Comparison of ENCODE assay signal across 17 cellular contexts in the genomic region with DNA sequence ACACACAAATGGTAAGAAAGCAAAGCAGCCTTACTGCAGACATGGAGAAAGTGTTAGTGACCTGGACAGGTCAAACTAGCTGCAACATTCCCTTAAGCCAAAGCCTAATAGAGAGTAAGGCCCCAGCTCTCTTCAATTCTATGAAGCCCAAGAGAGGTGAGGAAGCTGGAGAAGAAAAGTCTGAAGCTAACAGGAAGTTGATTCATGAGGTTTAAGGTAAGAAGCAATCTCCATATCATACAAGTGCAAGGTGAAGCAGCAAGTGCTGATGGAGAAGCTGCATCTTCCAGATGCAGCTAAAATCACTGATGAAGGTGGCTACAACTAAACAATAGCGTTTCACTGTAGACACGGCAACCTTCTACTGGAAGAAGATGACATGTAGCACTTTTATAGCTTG. TPM values are rescaled to one million over a fixed set of nuclear protein-coding genes. Genes with fewer than 3 reads are reported as not detected.
DNase-seq lines count a peak whose midpoint lies in the region; ATAC-seq, FAIRE-seq and TF ChIP-seq lines count a peak whose summit lies in the region.
"Had no signal": no experiment of that assay in that cellular context is flagged by ENCODE, and none has a peak within 500 bp of the region (broad histone marks: within the 10 kb centered on the region; RNA-seq: fewer than 3 reads in every experiment).

No MANE protein-coding gene starts in this region.

- peaks cover 30% of the 10 kb centered on the region for H3K4me1 ChIP-seq in CD4-positive, CD25-positive, alpha-beta regulatory T cell (ENCODE audit: control insufficient read depth, insufficient read depth, low read length, poor library complexity, severe bottlenecking)
- no peaks in the 10 kb centered on the region; a peak in 3 of 5 replicates for H3K4me1 ChIP-seq in K562 (replicated peaks in 1 of 2; ENCODE audit: control insufficient read depth in 2 of 2, insufficient read depth in 2 of 2, low read length in 2 of 2)
- H3K4me1 ChIP-seq: Caco-2 had no signal

- peaks cover 2% of the 10 kb centered on the region for H3K9me3 Mint-ChIP-seq in activated CD4-positive, alpha-beta memory T cell treated with anti-CD3 and anti-CD28 coated beads for 36 hours
- H3K9me3 Mint-ChIP-seq in activated CD4-positive, alpha-beta memory T cell treated with anti-CD3 and anti-CD28 coated beads, Interleukin-2, amount 10 ng/mL, durations not matched to agents 7 days and 5 days: no peaks in the 10 kb centered on the region
- H3K9me3 Mint-ChIP-seq in CD4-positive, CD25-positive, alpha-beta regulatory T cell: no peaks in the 10 kb centered on the region
- H3K9me3 Mint-ChIP-seq in naive B cell: no peaks in the 10 kb centered on the region
- H3K9me3 Mint-ChIP-seq: IgD-negative memory B cell had no signal

- in situ Hi-C loops in K562 (cut with MboI): no loop called here

- BruUV-seq in K562 (replicated peaks; lab: Mats Ljungman, UMichigan): no TSS peak

- POLR2A ChIA-PET in activated CD4-positive, alpha-beta memory T cell treated with anti-CD3 and anti-CD28 coated beads for 36 hours (lab: Charles Lee): no interaction called here
- POLR2A ChIA-PET in activated CD4-positive, alpha-beta memory T cell treated with anti-CD3 and anti-CD28 coated beads, Interleukin-2, amount 10 ng/mL, durations not matched to agents 7 days and 5 days (lab: Charles Lee): no interaction called here
- POLR2A ChIA-PET in K562 (lab: Yijun Ruan, JAX): interaction anchor here (0.7 to 1.2 kb wide), 3 partner anchors 12 to 37 kb away, joined by 3 to 4 read pairs (median 4); no protein-coding TSS in a partner anchor

- H3K4me3 ChIP-seq in CD4-positive, CD25-positive, alpha-beta regulatory T cell (ENCODE audit: low read depth, low read length): peak overlapping the region; percentile 2
- no peak overlapping the region for H3K4me3 ChIP-seq in K562

- no peak for TF ChIP-seq RAD21 in K562 (CRISPR knock-in tag; conservative IDR thresholded peaks at IDR 0.05 in 1 of 2, IDR thresholded peaks at IDR 0.05 in 1 of 2)

- no peak overlapping the region for H3K9ac ChIP-seq in K562 (ENCODE audit: insufficient read depth in 1 of 2, low read depth in 2 of 2, low read length in 2 of 2)

- no peak for DNase-seq in activated CD4-positive, alpha-beta memory T cell treated with anti-CD3 and anti-CD28 coated beads for 36 hours
- no peak for DNase-seq in activated CD4-positive, alpha-beta memory T cell treated with anti-CD3 and anti-CD28 coated beads, Interleukin-2, amount 10 ng/mL, durations not matched to agents 7 days and 5 days
- DNase-seq in CD4-positive, CD25-positive, alpha-beta regulatory T cell: no peak
- DNase-seq in K562 (ENCODE audit: extremely low read depth in 1 of 4, low spot score in 3 of 4): no peak
- DNase-seq in naive B cell: no peak
- DNase-seq in HUDEP-2 (lab: John Stamatoyannopoulos, UW; ENCODE audit: unreplicated experiment in 76 of 76): no peak
- DNase-seq: C1 segment of cervical spinal cord, Caco-2, DMS53, H7, NCI-H1436, NCI-H2081, NCI-H524 had no signal

- H3K9me1 ChIP-seq in K562 (ENCODE audit: control insufficient read depth, insufficient read depth, low read length): no peaks in the 10 kb centered on the region

- no peak overlapping the region for H3K4me2 ChIP-seq in K562 (ENCODE audit: insufficient read depth, low read length)

- no peak overlapping the region for H2AFZ ChIP-seq in K562 (ENCODE audit: low read depth, low read length)

- no peak for TF ChIP-seq POLR2A in K562 (conservative IDR thresholded peaks at IDR 0.05)

- FAIRE-seq in K562 (lab: Jason Lieb, UNC): no peak
- FAIRE-seq: RCC 7860 had no signal

- no peaks in the 10 kb centered on the region for H3K27me3 ChIP-seq in CD4-positive, CD25-positive, alpha-beta regulatory T cell (ENCODE audit: control insufficient read depth, insufficient read depth, low read length)
- no peaks in the 10 kb centered on the region for H3K27me3 ChIP-seq in K562 (ENCODE audit: control insufficient read depth in 2 of 2, insufficient read depth in 2 of 2, low read length in 2 of 2)

- peaks cover 7% of the 10 kb centered on the region; the same call in 1 of the 2 replicates for H4K20me1 ChIP-seq in K562 (replicated peaks; ENCODE audit: control insufficient read depth, insufficient read depth, low read length)

- no peak overlapping the region for H3K4me3 Mint-ChIP-seq in activated CD4-positive, alpha-beta memory T cell treated with anti-CD3 and anti-CD28 coated beads for 36 hours
- H3K4me3 Mint-ChIP-seq in activated CD4-positive, alpha-beta memory T cell treated with anti-CD3 and anti-CD28 coated beads, Interleukin-2, amount 10 ng/mL, durations not matched to agents 7 days and 5 days: no peak overlapping the region
- H3K4me3 Mint-ChIP-seq in CD4-positive, CD25-positive, alpha-beta regulatory T cell: peak overlapping the region in 2 of 4 donors; percentile 24 to 26
- no peak overlapping the region for H3K4me3 Mint-ChIP-seq in naive B cell
- H3K4me3 Mint-ChIP-seq: IgD-negative memory B cell had no signal

- no peaks in the 10 kb centered on the region for H3K27me3 Mint-ChIP-seq in activated CD4-positive, alpha-beta memory T cell treated with anti-CD3 and anti-CD28 coated beads for 36 hours
- H3K27me3 Mint-ChIP-seq in activated CD4-positive, alpha-beta memory T cell treated with anti-CD3 and anti-CD28 coated beads, Interleukin-2, amount 10 ng/mL, durations not matched to agents 7 days and 5 days: no peaks in the 10 kb centered on the region
- H3K27me3 Mint-ChIP-seq in CD4-positive, CD25-positive, alpha-beta regulatory T cell: no peaks in the 10 kb centered on the region
- H3K27me3 Mint-ChIP-seq in naive B cell: no peaks in the 10 kb centered on the region
- H3K27me3 Mint-ChIP-seq: IgD-negative memory B cell had no signal

- H3K9me3 ChIP-seq in CD4-positive, CD25-positive, alpha-beta regulatory T cell (ENCODE audit: control insufficient read depth in 2 of 2, low read length in 2 of 2): no peaks in the 10 kb centered on the region
- no peaks in the 10 kb centered on the region for H3K9me3 ChIP-seq in K562 (replicated peaks; ENCODE audit: control insufficient read depth, insufficient read depth, low read depth, low read length)
- H3K9me3 ChIP-seq: Caco-2 had no signal

- CTCF ChIA-PET in activated CD4-positive, alpha-beta memory T cell treated with anti-CD3 and anti-CD28 coated beads for 36 hours (lab: Charles Lee): no interaction called here
- CTCF ChIA-PET in activated CD4-positive, alpha-beta memory T cell treated with anti-CD3 and anti-CD28 coated beads, Interleukin-2, amount 10 ng/mL, durations not matched to agents 7 days and 5 days (lab: Charles Lee): no interaction called here
- CTCF ChIA-PET in K562 (lab: Yijun Ruan, JAX; ENCODE audit: low intra/inter-chr PET ratio): no interaction called here

- H3K36me3 ChIP-seq in CD4-positive, CD25-positive, alpha-beta regulatory T cell (ENCODE audit: control insufficient read depth, insufficient read depth, low read length): peaks cover 4% of the 10 kb centered on the region
- peaks cover 4% of the 10 kb centered on the region; the same call in 2 of the 3 replicates for H3K36me3 ChIP-seq in K562 (ENCODE audit: control insufficient read depth, insufficient read depth, low read length)

- TF ChIP-seq CTCF in K562 (IDR thresholded peaks at IDR 0.05 in 2 of 3, conservative IDR thresholded peaks at IDR 0.05 in 1 of 3; ENCODE audit: insufficient read depth in 2 of 3, low read depth in 1 of 3, low read length in 3 of 3): no peak

- H3K27ac ChIP-seq in CD4-positive, CD25-positive, alpha-beta regulatory T cell (ENCODE audit: insufficient read depth, low read length, poor library complexity, severe bottlenecking): no peak overlapping the region
- H3K27ac ChIP-seq in K562 (ENCODE audit: extremely low read depth, low read depth, low read length): no peak overlapping the region

- peak in 1 of 2 donors; percentile 53 for ATAC-seq in CD4-positive, CD25-positive, alpha-beta regulatory T cell (ENCODE audit: low read depth in 2 of 2)
- ATAC-seq in K562 (peak; percentile 44; the same call in 2 of the 3 replicates), naive B cell (ENCODE audit: low read depth in 2 of 2) (no peak), GM18517 (IDR thresholded peaks at IDR 0.05; ENCODE audit: unreplicated experiment) (no peak), GM18873 (IDR thresholded peaks at IDR 0.05; ENCODE audit: low FRiP score, unreplicated experiment) (no peak)

- no peak for TF ChIP-seq EP300 in K562 (IDR thresholded peaks at IDR 0.05; ENCODE audit: low read length)

- WGBS in K562 (ENCODE audit: insufficient coverage, low coverage, missing lambda C conversion rate): 71% methylated on average over 2 of the region's 2 CpGs

- peaks cover 99% of the 10 kb centered on the region for H3K79me2 ChIP-seq in K562 (ENCODE audit: control insufficient read depth, insufficient read depth, low read length)

- peaks cover 62% of the 10 kb centered on the region for H3K4me1 Mint-ChIP-seq in activated CD4-positive, alpha-beta memory T cell treated with anti-CD3 and anti-CD28 coated beads for 36 hours (ENCODE audit: low read depth)
- H3K4me1 Mint-ChIP-seq in activated CD4-positive, alpha-beta memory T cell treated with anti-CD3 and anti-CD28 coated beads, Interleukin-2, amount 10 ng/mL, durations not matched to agents 7 days and 5 days: peaks cover 38% of the 10 kb centered on the region
- peaks cover 53 to 89% (median 69%) of the 10 kb centered on the region in 4 donors for H3K4me1 Mint-ChIP-seq in CD4-positive, CD25-positive, alpha-beta regulatory T cell
- peaks cover 50 to 80% (median 69%) of the 10 kb centered on the region in 3 donors for H3K4me1 Mint-ChIP-seq in naive B cell

- H3K36me3 Mint-ChIP-seq in activated CD4-positive, alpha-beta memory T cell treated with anti-CD3 and anti-CD28 coated beads for 36 hours: peaks cover 15% of the 10 kb centered on the region
- H3K36me3 Mint-ChIP-seq in activated CD4-positive, alpha-beta memory T cell treated with anti-CD3 and anti-CD28 coated beads, Interleukin-2, amount 10 ng/mL, durations not matched to agents 7 days and 5 days (ENCODE audit: low read depth): peaks cover 40% of the 10 kb centered on the region
- peaks cover 16% of the 10 kb centered on the region for H3K36me3 Mint-ChIP-seq in CD4-positive, CD25-positive, alpha-beta regulatory T cell
- no peaks in the 10 kb centered on the region for H3K36me3 Mint-ChIP-seq in naive B cell

- intact Hi-C loops in activated CD4-positive, alpha-beta memory T cell treated with anti-CD3 and anti-CD28 coated beads for 36 hours (cut with micrococcal nuclease): no loop called here
- intact Hi-C loops in K562 (cut with micrococcal nuclease): loop anchor here (10.0 kb wide), 2 partner anchors 203 to 303 kb away; no protein-coding TSS in a partner anchor

- H3K27ac Mint-ChIP-seq in activated CD4-positive, alpha-beta memory T cell treated with anti-CD3 and anti-CD28 coated beads for 36 hours: peak overlapping the region; percentile 30
- H3K27ac Mint-ChIP-seq in activated CD4-positive, alpha-beta memory T cell treated with anti-CD3 and anti-CD28 coated beads, Interleukin-2, amount 10 ng/mL, durations not matched to agents 7 days and 5 days: no peak overlapping the region
- peak overlapping the region in 2 of 3 donors; percentile 15 to 57 for H3K27ac Mint-ChIP-seq in CD4-positive, CD25-positive, alpha-beta regulatory T cell
- H3K27ac Mint-ChIP-seq in naive B cell: peak overlapping the region in 4 of 6 donors; percentile 21 to 78 (median 43)
- H3K27ac Mint-ChIP-seq: IgD-negative memory B cell had no signal

RNA-seq across cellular contexts. Expression of a gene that starts 53.5 kb away (rescaled TPM):
- total RNA-seq in activated CD4-positive, alpha-beta memory T cell treated with anti-CD3 and anti-CD28 coated beads for 36 hours: 10 to 100 TPM; 74.5 to 75.7 TPM
- 100 to 1,000 TPM; 114 to 115 TPM for total RNA-seq in activated CD4-positive, alpha-beta memory T cell treated with anti-CD3 and anti-CD28 coated beads, Interleukin-2, amount 10 ng/mL, durations not matched to agents 7 days and 5 days
- total RNA-seq in CD4-positive, CD25-positive, alpha-beta regulatory T cell: 153 TPM
- 100 to 1,000 TPM in 3 of 4 donors, 10 to 100 TPM in 1; 91.8 to 138 (median 105) TPM for polyA plus RNA-seq in CD4-positive, CD25-positive, alpha-beta regulatory T cell
- total RNA-seq in K562 (2011; cell fraction: chromatin; rRNA removed; ENCODE audit: low replicate concordance): 78.5 and 335 TPM in 2 replicates
- total RNA-seq in K562 (2011; cell fraction: nucleolus; rRNA removed): 46.4 and 56.5 TPM in 2 replicates
- total RNA-seq in K562 (2011; cell fraction: nucleoplasm; rRNA removed): 94.4 and 121 TPM in 2 replicates
- total RNA-seq in K562 (2014; rRNA removed) (68.0 and 116 TPM in 2 replicates), K562 (2014; rRNA removed; fragmentation: Illumina TruSeq; extraction: Trizol) (106 and 131 TPM in 2 replicates), K562 (2015; rRNA removed; fragmentation: Illumina TruSeq; extraction: Trizol) (118 and 119 TPM in 2 replicates), K562 (2021) (51.9 and 53.3 TPM in 2 replicates)
- polyA plus RNA-seq in K562 (2011; rRNA removed) (49.3 and 51.3 TPM in 2 replicates), K562 (2014; fragmentation: Illumina TruSeq; extraction: Trizol) (83.8 and 109 TPM in 2 replicates), K562 (2014; fragmentation: Nextera tagmentation; extraction: Ambion mirVana) (10 to 100 TPM; 26.4 to 42.3 TPM), K562 (2014; rRNA removed) (37.0 and 44.1 TPM in 2 replicates), naive B cell (ENCODE audit: low read depth in 6 of 6) (100 to 1,000 TPM in 4 of 6 donors, 10 to 100 TPM in 2; 52.8 to 151 (median 107) TPM)
- 11.0 and 12.7 TPM in 2 replicates for polyA plus RNA-seq in K562 (2011; cell fraction: cytosol; rRNA removed)
- 52.5 and 67.8 TPM in 2 replicates for polyA plus RNA-seq in K562 (2011; cell fraction: nucleus; rRNA removed)
- polyA plus RNA-seq in K562 (2012): 29.0 and 33.0 TPM in 2 replicates
- 232 and 234 TPM in 2 replicates for polyA minus RNA-seq in K562 (2011; rRNA and poly(A)+ RNA removed)
- 52.6 and 79.4 TPM in 2 replicates for polyA minus RNA-seq in K562 (2011; cell fraction: cytosol; rRNA and poly(A)+ RNA removed)
- 96.9 and 176 TPM in 2 replicates for polyA minus RNA-seq in K562 (2011; cell fraction: nucleus; rRNA and poly(A)+ RNA removed)
